In the genomic region with DNA sequence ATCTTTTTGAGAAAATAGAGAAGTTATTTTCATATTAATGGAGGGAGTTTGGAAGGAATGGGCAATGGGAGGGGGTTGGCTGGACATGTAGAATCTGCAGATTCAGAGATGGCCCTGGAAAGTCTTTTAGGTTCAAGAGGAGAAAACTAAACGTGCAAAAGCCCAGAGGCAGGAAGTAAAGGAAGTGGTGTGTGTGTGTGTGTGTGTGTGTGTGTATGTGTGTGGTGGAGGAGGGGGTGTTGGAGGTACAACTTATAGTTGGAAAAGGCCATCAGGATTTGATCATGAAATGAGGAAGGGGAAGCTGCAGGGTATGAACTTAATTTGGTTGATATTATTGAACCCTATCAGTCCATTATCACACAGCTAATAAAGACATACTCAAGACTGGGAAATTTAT, we compare ENCODE assay signal across 1 cellular context.
TF ChIP-seq lines count a peak whose summit lies in the region.

No MANE protein-coding gene starts in this region.

TF ChIP-seq in IMR-90, 13 proteins besides CTCF, POLR2A, EP300 and RAD21:
- no peak for TF ChIP-seq RFX5 (IDR thresholded peaks at IDR 0.05; ENCODE audit: low read depth, low read length)
- no peak for TF ChIP-seq CHD1 (IDR thresholded peaks at IDR 0.05; ENCODE audit: low read depth, low read length)
- no peak for TF ChIP-seq RCOR1 (IDR thresholded peaks at IDR 0.05; ENCODE audit: insufficient replicate concordance, low read length)
- TF ChIP-seq BHLHE40 (IDR thresholded peaks at IDR 0.05; ENCODE audit: low read depth, low read length), result no peak
- TF ChIP-seq, protein P1, sequence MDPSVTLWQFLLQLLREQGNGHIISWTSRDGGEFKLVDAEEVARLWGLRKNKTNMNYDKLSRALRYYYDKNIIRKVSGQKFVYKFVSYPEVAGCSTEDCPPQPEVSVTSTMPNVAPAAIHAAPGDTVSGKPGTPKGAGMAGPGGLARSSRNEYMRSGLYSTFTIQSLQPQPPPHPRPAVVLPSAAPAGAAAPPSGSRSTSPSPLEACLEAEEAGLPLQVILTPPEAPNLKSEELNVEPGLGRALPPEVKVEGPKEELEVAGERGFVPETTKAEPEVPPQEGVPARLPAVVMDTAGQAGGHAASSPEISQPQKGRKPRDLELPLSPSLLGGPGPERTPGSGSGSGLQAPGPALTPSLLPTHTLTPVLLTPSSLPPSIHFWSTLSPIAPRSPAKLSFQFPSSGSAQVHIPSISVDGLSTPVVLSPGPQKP (IDR thresholded peaks at IDR 0.05; ENCODE audit: borderline replicate concordance, low read depth, low read length), result no peak
- no peak for TF ChIP-seq CEBPB (IDR thresholded peaks at IDR 0.05; ENCODE audit: low read depth, low read length)
- TF ChIP-seq, protein P2, sequence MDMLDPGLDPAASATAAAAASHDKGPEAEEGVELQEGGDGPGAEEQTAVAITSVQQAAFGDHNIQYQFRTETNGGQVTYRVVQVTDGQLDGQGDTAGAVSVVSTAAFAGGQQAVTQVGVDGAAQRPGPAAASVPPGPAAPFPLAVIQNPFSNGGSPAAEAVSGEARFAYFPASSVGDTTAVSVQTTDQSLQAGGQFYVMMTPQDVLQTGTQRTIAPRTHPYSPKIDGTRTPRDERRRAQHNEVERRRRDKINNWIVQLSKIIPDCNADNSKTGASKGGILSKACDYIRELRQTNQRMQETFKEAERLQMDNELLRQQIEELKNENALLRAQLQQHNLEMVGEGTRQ (IDR thresholded peaks at IDR 0.05; ENCODE audit: low read depth, low read length), result no peak
- no peak for TF ChIP-seq FOS (IDR thresholded peaks at IDR 0.05; ENCODE audit: low read depth, low read length)
- TF ChIP-seq MXI1 (IDR thresholded peaks at IDR 0.05; ENCODE audit: borderline replicate concordance, low read depth, low read length), result no peak
